Comparison of ENCODE assay signal across 21 cellular contexts in genomic region chr12:109421355-109422087, GRCh38. TPM values are rescaled to one million over a fixed set of nuclear protein-coding genes. Genes with fewer than 3 reads are reported as not detected.
DNase-seq lines count a peak whose midpoint lies in the region; FAIRE-seq and TF ChIP-seq lines count a peak whose summit lies in the region.
"Had no signal": no experiment of that assay in that cellular context is flagged by ENCODE, and none has a peak within 500 bp of the region (broad histone marks: within the 10 kb centered on the region; RNA-seq: fewer than 3 reads in every experiment).

No MANE protein-coding gene starts in this region.

- FAIRE-seq in H1 (lab: Jason Lieb, UNC): no peak
- FAIRE-seq: GM18507 had no signal

- no peak overlapping the region for H3K18ac ChIP-seq in H1 (ENCODE audit: extremely low read depth, low read length)

- H2AK5ac ChIP-seq in H1 (ENCODE audit: low read depth, low read length): 0 out of 2 replicates have a peak overlapping the region, but pooled peaks have one; percentile 24

- H4K20me1 ChIP-seq in H1 (replicated peaks in 1 of 2; ENCODE audit: control insufficient read depth in 1 of 2, insufficient read depth in 2 of 2, low read length in 2 of 2) (no peaks in the 10 kb centered on the region), neural progenitor cell (ENCODE audit: low read depth) (no peaks in the 10 kb centered on the region)

- no peak overlapping the region for H3K4ac ChIP-seq in H1 (replicated peaks; ENCODE audit: insufficient read length, low read depth, low read length)

- DNase-seq in activated effector memory CD4-positive, alpha-beta T cell treated with anti-CD3 and anti-CD28 coated beads, Interleukin-2, amount 50 U/mL, for 16 hours: peak; percentile 1
- DNase-seq in activated effector memory CD4-positive, alpha-beta T cell treated with Interleukin-2 at 50 U/mL for 16 hours: no peak
- DNase-seq in H1 (ENCODE audit: low read depth in 1 of 2, low spot score in 2 of 2) (no peak), neural progenitor cell (ENCODE audit: low spot score) (no peak), Ammon's horn (ENCODE audit: low spot score) (no peak), iPS-NIHi11 (ENCODE audit: low spot score) (no peak)
- no peak for DNase-seq in activated CD4-positive, alpha-beta memory T cell treated with anti-CD3 and anti-CD28 coated beads, Interleukin-2, amount 10 ng/mL, durations not matched to agents 7 days and 5 days
- DNase-seq: 8988T; AML-193; C1 segment of cervical spinal cord; Calu3; CD4-positive, alpha-beta T cell; DMS 273 treated with DMSO at 0.1 percent for 48 hours; DMS79; H9; HFFc6; KG1 had no signal

- TF ChIP-seq RAD21 in H1 (IDR thresholded peaks at IDR 0.05 in 1 of 2, conservative IDR thresholded peaks at IDR 0.05 in 1 of 2; ENCODE audit: low read depth in 2 of 2, low read length in 2 of 2): no peak

- H3K9me3 ChIP-seq in HEK293 (ENCODE audit: control insufficient read depth, insufficient read depth, low read depth, low read length) (no peaks in the 10 kb centered on the region), H1 (ENCODE audit: insufficient read depth in 2 of 2, low read depth in 1 of 2, low read length in 1 of 2) (peaks cover 0 to 2% of the 10 kb centered on the region in 2 experiments; a peak in 1 of 4 replicates), neural progenitor cell (ENCODE audit: low read depth) (no peaks in the 10 kb centered on the region)

- CTCF ChIA-PET in HEK293 (lab: Yijun Ruan, JAX) (interaction anchor here (0.5 to 2.0 kb wide), 10 partner anchors 8 to 424 kb away, joined by 3 to 14 read pairs (median 3); no protein-coding TSS in a partner anchor), H1 (lab: Charles Lee; ENCODE audit: partially characterized antibody) (interaction anchor here (0.7 to 2.7 kb wide), 3 partner anchors 12 to 117 kb away, joined by 3 to 26 read pairs (median 3); no protein-coding TSS in a partner anchor)
- CTCF ChIA-PET in activated CD4-positive, alpha-beta memory T cell treated with anti-CD3 and anti-CD28 coated beads, Interleukin-2, amount 10 ng/mL, durations not matched to agents 7 days and 5 days (lab: Charles Lee): interaction anchor here (1.2 to 3.7 kb wide), 3 partner anchors 12 to 353 kb away, joined by 3 to 16 read pairs (median 3); no protein-coding TSS in a partner anchor

- no peak overlapping the region for H4K8ac ChIP-seq in H1 (ENCODE audit: extremely low read depth, insufficient read depth, low read length)

- H2BK15ac ChIP-seq in H1 (ENCODE audit: low read length): no peak overlapping the region

- no peaks in the 10 kb centered on the region for H3K36me3 Mint-ChIP-seq in neural progenitor cell
- H3K36me3 Mint-ChIP-seq in activated CD4-positive, alpha-beta memory T cell treated with anti-CD3 and anti-CD28 coated beads, Interleukin-2, amount 10 ng/mL, durations not matched to agents 7 days and 5 days (ENCODE audit: low read depth): no peaks in the 10 kb centered on the region

- no peak overlapping the region for H3K27ac Mint-ChIP-seq in neural progenitor cell
- no peak overlapping the region for H3K27ac Mint-ChIP-seq in activated CD4-positive, alpha-beta memory T cell treated with anti-CD3 and anti-CD28 coated beads, Interleukin-2, amount 10 ng/mL, durations not matched to agents 7 days and 5 days
- H3K27ac Mint-ChIP-seq: CD4-positive, alpha-beta T cell; GM23338; H9; HFFc6 had no signal

- POLR2A ChIA-PET in HEK293 (lab: Yijun Ruan, JAX) (no interaction called here), H1 (lab: Charles Lee; ENCODE audit: partially characterized antibody) (interaction anchor here (1.7 kb wide), 1 partner anchor 37 kb away, joined by 6 read pairs; no protein-coding TSS in a partner anchor)
- POLR2A ChIA-PET in activated CD4-positive, alpha-beta memory T cell treated with anti-CD3 and anti-CD28 coated beads, Interleukin-2, amount 10 ng/mL, durations not matched to agents 7 days and 5 days (lab: Charles Lee): no interaction called here

- no peak overlapping the region for H2BK120ac ChIP-seq in H1 (replicated peaks; ENCODE audit: low read depth, low read length)

- H4K91ac ChIP-seq in H1 (replicated peaks; ENCODE audit: insufficient read length, low read length): no peak overlapping the region

- peaks cover 5% of the 10 kb centered on the region for H3K9me3 Mint-ChIP-seq in neural progenitor cell
- peaks cover 3% of the 10 kb centered on the region for H3K9me3 Mint-ChIP-seq in activated CD4-positive, alpha-beta memory T cell treated with anti-CD3 and anti-CD28 coated beads, Interleukin-2, amount 10 ng/mL, durations not matched to agents 7 days and 5 days
- H3K9me3 Mint-ChIP-seq: CD4-positive, alpha-beta T cell; HFFc6 had no signal

- no peak overlapping the region for H3K4me2 ChIP-seq in H1 (ENCODE audit: insufficient read depth in 1 of 2, low read depth in 2 of 2, low read length in 2 of 2)
- H3K4me2 ChIP-seq in neural progenitor cell: no peak overlapping the region
- H3K4me2 ChIP-seq: GM23338 had no signal

- TF ChIP-seq EP300 in H1 (IDR thresholded peaks at IDR 0.05; ENCODE audit: borderline replicate concordance in 1 of 2, low read depth in 2 of 2, low read length in 2 of 2): no peak

- H3F3A ChIP-seq in neural progenitor cell (ENCODE audit: low read depth): no peaks in the 10 kb centered on the region

- H3K4me1 Mint-ChIP-seq in neural progenitor cell: no peaks in the 10 kb centered on the region
- H3K4me1 Mint-ChIP-seq in activated CD4-positive, alpha-beta memory T cell treated with anti-CD3 and anti-CD28 coated beads, Interleukin-2, amount 10 ng/mL, durations not matched to agents 7 days and 5 days: no peaks in the 10 kb centered on the region
- H3K4me1 Mint-ChIP-seq: GM23338, H9 had no signal

- H3K56ac ChIP-seq in H1 (replicated peaks; ENCODE audit: insufficient read length, low read depth, low read length): no peak overlapping the region

- H3K4me1 ChIP-seq in HEK293 (ENCODE audit: control insufficient read depth, insufficient read depth, low read length) (no peaks in the 10 kb centered on the region), H1 (replicated peaks in 1 of 4; ENCODE audit: control insufficient read depth in 3 of 4, insufficient read depth in 4 of 4, low read length in 3 of 4) (no peaks in the 10 kb centered on the region), neural progenitor cell (no peaks in the 10 kb centered on the region)

- H3K79me2 ChIP-seq in H1 (ENCODE audit: control insufficient read depth in 1 of 2, insufficient read depth in 2 of 2, low read length in 2 of 2) (no peaks in the 10 kb centered on the region), neural progenitor cell (ENCODE audit: low read depth) (no peaks in the 10 kb centered on the region)

- peaks cover 7% of the 10 kb centered on the region for H3K27me3 Mint-ChIP-seq in neural progenitor cell (ENCODE audit: insufficient read depth, low read depth)
- peaks cover 20% of the 10 kb centered on the region for H3K27me3 Mint-ChIP-seq in activated CD4-positive, alpha-beta memory T cell treated with anti-CD3 and anti-CD28 coated beads, Interleukin-2, amount 10 ng/mL, durations not matched to agents 7 days and 5 days

- WGBS in H1 (ENCODE audit: extremely low coverage in 1 of 2, insufficient coverage in 1 of 2, insufficient read length in 1 of 2, insufficient replicate concordance in 2 of 2, low coverage in 1 of 2, low lambda C conversion rate in 2 of 2, missing lambda C conversion rate in 1 of 2), 2 experiments: 88% methylated on average over 8 of the region's 8 CpGs; no CpG with 5 or more reads in 1 of the 2 experiments

- no peaks in the 10 kb centered on the region for H3K27me3 ChIP-seq in H1 (replicated peaks in 1 of 4; ENCODE audit: control insufficient read depth in 3 of 4, extremely low read depth in 1 of 4, insufficient read depth in 3 of 4, low read length in 3 of 4)
- no peaks in the 10 kb centered on the region for H3K27me3 ChIP-seq in neural progenitor cell

- no peaks in the 10 kb centered on the region for H3K36me3 ChIP-seq in HEK293 (ENCODE audit: control insufficient read depth in 2 of 2, insufficient read depth in 1 of 2, low read length in 2 of 2)
- no peaks in the 10 kb centered on the region for H3K36me3 ChIP-seq in H1 (ENCODE audit: control insufficient read depth in 2 of 4, insufficient read depth in 4 of 4, low read length in 3 of 4)
- H3K36me3 ChIP-seq in neural progenitor cell: no peaks in the 10 kb centered on the region

- H3K4me3 ChIP-seq in HEK293 (ENCODE audit: low read depth, low read length) (no peak overlapping the region), H1 (ENCODE audit: extremely low read depth in 1 of 4, insufficient read depth in 2 of 4, low read depth in 3 of 4, low read length in 4 of 4) (no peak overlapping the region), neural progenitor cell (no peak overlapping the region)
- H3K4me3 ChIP-seq: GM23338 had no signal

- no peak for TF ChIP-seq CTCF in HEK293 (tag by site-specific recombination; IDR thresholded peaks at IDR 0.05)
- TF ChIP-seq CTCF in H1 (IDR thresholded peaks at IDR 0.05; ENCODE audit: control extremely low read depth in 1 of 3, insufficient read depth in 1 of 3, low read depth in 1 of 3, low read length in 3 of 3): no peak
- no peak for TF ChIP-seq CTCF in neural progenitor cell (IDR thresholded peaks at IDR 0.05)

- no peak overlapping the region for H3K27ac ChIP-seq in HEK293 (ENCODE audit: extremely low read depth, low read depth, low read length)
- no peak overlapping the region for H3K27ac ChIP-seq in H1 (ENCODE audit: low read depth, low read length)
- H3K27ac ChIP-seq in neural progenitor cell: no peak overlapping the region
- H3K27ac ChIP-seq: HL-60 had no signal

- H2BK12ac ChIP-seq in H1 (ENCODE audit: low read depth, low read length): no peak overlapping the region

- H3K9ac ChIP-seq in H1 (replicated peaks in 1 of 4; ENCODE audit: extremely low read depth in 1 of 4, low read depth in 3 of 4, low read length in 3 of 4): no peak overlapping the region
- H3K9ac ChIP-seq in neural progenitor cell: no peak overlapping the region

- H2AFZ ChIP-seq in H1 (ENCODE audit: low read length): no peak overlapping the region
- H2AFZ ChIP-seq in neural progenitor cell (replicated peaks): no peak overlapping the region

- no peak overlapping the region for H4K5ac ChIP-seq in H1 (ENCODE audit: insufficient read length, low read depth, low read length)

- peak overlapping the region; percentile 16 for H3K4me3 Mint-ChIP-seq in neural progenitor cell
- H3K4me3 Mint-ChIP-seq in activated CD4-positive, alpha-beta memory T cell treated with anti-CD3 and anti-CD28 coated beads, Interleukin-2, amount 10 ng/mL, durations not matched to agents 7 days and 5 days: no peak overlapping the region
- H3K4me3 Mint-ChIP-seq: CD4-positive, alpha-beta T cell; GM23338; H9; HFFc6 had no signal

- no peaks in the 10 kb centered on the region for H3K79me1 ChIP-seq in H1 (ENCODE audit: low read depth, low read length)

- H2BK20ac ChIP-seq in H1 (ENCODE audit: low read length): no peak overlapping the region

- no peak for TF ChIP-seq POLR2A in H1 (IDR thresholded peaks at IDR 0.05; ENCODE audit: control extremely low read depth in 1 of 2, low read depth in 2 of 2, low read length in 2 of 2)

- no peak overlapping the region for H2BK5ac ChIP-seq in H1 (ENCODE audit: low read depth, low read length)

- H3K23ac ChIP-seq in H1 (ENCODE audit: insufficient read length): no peak overlapping the region

- H3K23me2 ChIP-seq in H1 (ENCODE audit: low read depth, low read length): no peaks in the 10 kb centered on the region

- H3K14ac ChIP-seq in H1 (ENCODE audit: insufficient read length): no peak overlapping the region

RNA-seq across cellular contexts. Expression of gene KCTD10, which starts 55.6 kb away (rescaled TPM):
- 52.4 and 54.3 TPM in 2 replicates for total RNA-seq in H1 (2021; fragmentation: NEBNext Ultra II Directional; extraction: Animal tissue kit (Norgen Biotek cat#: 25700))
- polyA plus RNA-seq in H1 (2011; rRNA removed): 45.3 and 59.6 TPM in 2 replicates
- 47.2 TPM for polyA plus RNA-seq in H1 (2011; cell fraction: cytosol; rRNA removed)
- polyA plus RNA-seq in H1 (2011; cell fraction: nucleus; rRNA removed): 64.7 TPM
- 35.2 to 45.9 TPM (median 38.3 TPM) in 4 replicates for polyA plus RNA-seq in H1 (2012, experiment 1 of 2)
- polyA plus RNA-seq in H1 (2012, experiment 2 of 2): 22.6 TPM
- 30.1 TPM for polyA plus RNA-seq in H1 (2013, experiment 1 of 2)
- polyA plus RNA-seq in H1 (2013, experiment 2 of 2): 33.7 TPM
- 113 and 125 TPM in 2 replicates for polyA minus RNA-seq in H1 (2011; rRNA and poly(A)+ RNA removed)
- polyA minus RNA-seq in H1 (2011; cell fraction: cytosol; rRNA and poly(A)+ RNA removed): 49.3 TPM
- polyA minus RNA-seq in H1 (2011; cell fraction: nucleus; rRNA and poly(A)+ RNA removed): 86.0 TPM
- 40.9 and 57.5 TPM in 2 replicates for total RNA-seq in neural progenitor cell (ENCODE audit: low replicate concordance)
- total RNA-seq in activated CD4-positive, alpha-beta memory T cell treated with anti-CD3 and anti-CD28 coated beads, Interleukin-2, amount 10 ng/mL, durations not matched to agents 7 days and 5 days: 10 to 100 TPM; 44.1 to 45.2 TPM

RNA-seq across cellular contexts. Expression of gene UBE3B, which starts 55.9 kb away (rescaled TPM):
- total RNA-seq in H1 (2021; fragmentation: NEBNext Ultra II Directional; extraction: Animal tissue kit (Norgen Biotek cat#: 25700)): 21.1 and 21.8 TPM in 2 replicates
- 14.0 and 17.1 TPM in 2 replicates for polyA plus RNA-seq in H1 (2011; rRNA removed)
- 15.4 TPM for polyA plus RNA-seq in H1 (2011; cell fraction: cytosol; rRNA removed)
- polyA plus RNA-seq in H1 (2011; cell fraction: nucleus; rRNA removed): 42.4 TPM
- polyA plus RNA-seq in H1 (2012, experiment 1 of 2): 13.8 to 15.2 TPM (median 14.2 TPM) in 4 replicates
- 6.5 TPM for polyA plus RNA-seq in H1 (2012, experiment 2 of 2)
- polyA plus RNA-seq in H1 (2013, experiment 1 of 2): 14.9 TPM
- polyA plus RNA-seq in H1 (2013, experiment 2 of 2): 15.1 TPM
- polyA minus RNA-seq in H1 (2011; rRNA and poly(A)+ RNA removed): 29.4 and 36.8 TPM in 2 replicates
- 13.9 TPM for polyA minus RNA-seq in H1 (2011; cell fraction: cytosol; rRNA and poly(A)+ RNA removed)
- 40.1 TPM for polyA minus RNA-seq in H1 (2011; cell fraction: nucleus; rRNA and poly(A)+ RNA removed)
- 28.4 and 33.7 TPM in 2 replicates for total RNA-seq in neural progenitor cell (ENCODE audit: low replicate concordance)
- 10 to 100 TPM; 35.2 to 37.5 TPM for total RNA-seq in activated CD4-positive, alpha-beta memory T cell treated with anti-CD3 and anti-CD28 coated beads, Interleukin-2, amount 10 ng/mL, durations not matched to agents 7 days and 5 days
